In the genomic region with DNA sequence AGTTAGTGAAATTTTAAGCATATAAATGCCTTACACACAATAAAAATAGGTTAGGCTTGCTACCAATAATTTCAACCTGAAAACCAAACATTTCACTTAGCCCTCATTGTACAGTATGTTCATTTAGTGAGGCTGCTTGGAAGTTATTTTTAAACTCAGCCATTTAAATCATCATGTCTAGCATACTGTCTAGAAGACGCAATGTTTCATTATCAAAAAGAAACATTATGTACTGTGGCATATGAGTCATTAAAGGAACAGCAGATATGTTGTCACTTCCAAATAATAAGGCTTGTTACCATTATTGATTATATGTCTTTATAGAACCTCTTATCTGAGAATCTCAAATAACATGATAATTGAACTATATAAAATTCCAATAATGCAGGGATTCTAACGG, we compare ENCODE assay signal across 26 cellular contexts.
"Had no signal": no experiment of that assay in that cellular context is flagged by ENCODE, and none has a peak within 500 bp of the region (broad histone marks: within the 10 kb centered on the region; RNA-seq: fewer than 3 reads in every experiment).

No MANE protein-coding gene starts in this region.

- ATAC-seq: activated CD8-positive, alpha-beta memory T cell treated with anti-CD3 and anti-CD28 coated beads, Interleukin-2, amount 10 ng/mL, durations not matched to agents 7 days and 5 days; activated naive CD4-positive, alpha-beta T cell treated with anti-CD3 and anti-CD28 coated beads, Interleukin-2, amount 50 U/mL, for 72 hours; activated naive CD8-positive, alpha-beta T cell treated with anti-CD3 and anti-CD28 coated beads, Interleukin-2, amount 50 U/mL, for 24 hours; PC-3; WTC11 had no signal

- H3K4me3 Mint-ChIP-seq: activated CD4-positive, alpha-beta T cell treated with anti-CD3 and anti-CD28 coated beads, Interleukin-2, amount 10 ng/mL, durations not matched to agents 24 days and 14 days; activated CD8-positive, alpha-beta memory T cell treated with anti-CD3 and anti-CD28 coated beads, Interleukin-2, amount 10 ng/mL, durations not matched to agents 7 days and 5 days; activated naive CD8-positive, alpha-beta T cell treated with anti-CD3 and anti-CD28 coated beads, Interleukin-2, amount 50 U/mL, for 24 hours; activated T-cell treated with anti-CD3 and anti-CD28 coated beads, Interleukin-2, amount 50 U/mL, for 24 hours; WTC11 had no signal

- H3K36me3 ChIP-seq: MG63 had no signal

- H3K36me3 Mint-ChIP-seq: activated CD8-positive, alpha-beta memory T cell treated with anti-CD3 and anti-CD28 coated beads, Interleukin-2, amount 10 ng/mL, durations not matched to agents 7 days and 5 days; activated naive CD4-positive, alpha-beta T cell treated with anti-CD3 and anti-CD28 coated beads, Interleukin-2, amount 50 U/mL, for 72 hours had no signal

- H3K27me3 Mint-ChIP-seq: activated CD4-positive, alpha-beta T cell treated with anti-CD3 and anti-CD28 coated beads, Interleukin-2, amount 10 ng/mL, durations not matched to agents 24 days and 14 days; activated CD8-positive, alpha-beta memory T cell treated with anti-CD3 and anti-CD28 coated beads, Interleukin-2, amount 10 ng/mL, durations not matched to agents 7 days and 5 days; activated naive CD8-positive, alpha-beta T cell treated with anti-CD3 and anti-CD28 coated beads, Interleukin-2, amount 50 U/mL, for 24 hours; activated T-cell treated with anti-CD3 and anti-CD28 coated beads, Interleukin-2, amount 50 U/mL, for 24 hours had no signal

- H3K9me3 ChIP-seq: MG63 had no signal

- H3K4me3 ChIP-seq: MG63 had no signal

- H3K9me3 Mint-ChIP-seq: activated CD4-positive, alpha-beta T cell treated with anti-CD3 and anti-CD28 coated beads, Interleukin-2, amount 10 ng/mL, durations not matched to agents 24 days and 14 days; activated naive CD8-positive, alpha-beta T cell treated with anti-CD3 and anti-CD28 coated beads, Interleukin-2, amount 50 U/mL, for 24 hours; activated T-cell treated with anti-CD3 and anti-CD28 coated beads, Interleukin-2, amount 50 U/mL, for 24 hours had no signal

- H3K27ac Mint-ChIP-seq: activated CD4-positive, alpha-beta T cell treated with anti-CD3 and anti-CD28 coated beads, Interleukin-2, amount 10 ng/mL, durations not matched to agents 24 days and 14 days; activated CD8-positive, alpha-beta memory T cell treated with anti-CD3 and anti-CD28 coated beads, Interleukin-2, amount 10 ng/mL, durations not matched to agents 7 days and 5 days; activated naive CD4-positive, alpha-beta T cell treated with anti-CD3 and anti-CD28 coated beads, Interleukin-2, amount 50 U/mL, for 72 hours; activated naive CD8-positive, alpha-beta T cell treated with anti-CD3 and anti-CD28 coated beads, Interleukin-2, amount 50 U/mL, for 24 hours; activated T-cell treated with anti-CD3 and anti-CD28 coated beads, Interleukin-2, amount 50 U/mL, for 24 hours; WTC11 had no signal

- H3K4me1 Mint-ChIP-seq: activated CD4-positive, alpha-beta T cell treated with anti-CD3 and anti-CD28 coated beads, Interleukin-2, amount 10 ng/mL, durations not matched to agents 24 days and 14 days; activated CD8-positive, alpha-beta memory T cell treated with anti-CD3 and anti-CD28 coated beads, Interleukin-2, amount 10 ng/mL, durations not matched to agents 7 days and 5 days; activated naive CD8-positive, alpha-beta T cell treated with anti-CD3 and anti-CD28 coated beads, Interleukin-2, amount 50 U/mL, for 24 hours; WTC11 had no signal

- FAIRE-seq: astrocyte, RCC 7860 had no signal

- H3K27me3 ChIP-seq: MG63 had no signal

- DNase-seq: activated CD4-positive, alpha-beta T cell treated with anti-CD3 and anti-CD28 coated beads, Interleukin-2, amount 10 ng/mL, durations not matched to agents 24 days and 14 days; activated CD4-positive, alpha-beta T cell treated with anti-CD3 and anti-CD28 coated beads, Interleukin-2, amount 50 U/mL, for 48 hours; activated CD4-positive, CD25-positive, alpha-beta regulatory T cell treated with anti-CD3 and anti-CD28 coated beads, Interleukin-2, amount 50 U/mL, for 72 hours; activated CD8-positive, alpha-beta memory T cell treated with anti-CD3 and anti-CD28 coated beads, Interleukin-2, amount 10 ng/mL, durations not matched to agents 7 days and 5 days; activated effector memory CD4-positive, alpha-beta T cell treated with anti-CD3 and anti-CD28 coated beads, Interleukin-2, amount 50 U/mL, for 16 hours; activated naive CD4-positive, alpha-beta T cell treated with Interleukin-2 at 50 U/mL for 16 hours; activated naive CD8-positive, alpha-beta T cell treated with anti-CD3 and anti-CD28 coated beads, Interleukin-2, amount 50 U/mL, for 24 hours; activated T-cell treated with anti-CD3 and anti-CD28 coated beads, Interleukin-2, amount 50 U/mL, for 24 hours; amygdala; caudate nucleus; MG63; NCI-H1105; NCI-H1436; NCI-H1694 treated with DMSO at 0.1 percent for 48 hours; NCI-H2029 treated with DMSO at 0.1 percent for 48 hours; NCI-H345; NCI-H510A; NCI-H69; NK-92 treated with Interleukin-12 subunit alpha and Interleukin-12 subunit beta, amount 100 ng/mL, for 24 hours; PC-3; SHP77 treated with DMSO at 0.1 percent for 48 hours; T-helper 1 cell had no signal
